Comparison of ENCODE assay signal across 9 cellular contexts in the genomic region with DNA sequence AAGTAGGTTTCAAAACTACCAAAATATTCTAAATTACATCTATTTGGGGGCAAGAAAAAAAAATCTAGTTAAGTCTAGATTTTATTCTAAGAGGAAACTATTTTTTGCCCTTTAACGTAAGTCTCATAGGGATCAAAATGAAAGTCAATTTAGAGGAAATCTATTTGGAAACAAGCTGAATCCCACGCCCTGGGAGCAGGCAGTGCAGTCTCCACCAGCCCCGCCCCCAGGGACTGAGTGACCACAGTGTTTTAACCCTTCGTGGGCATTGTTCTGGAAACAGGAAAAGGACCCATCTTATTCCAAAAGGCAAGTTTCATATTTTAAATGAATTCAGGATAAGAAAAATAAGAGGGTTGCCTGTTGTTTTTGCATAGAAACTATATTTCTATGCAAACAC.
DNase-seq lines count a peak whose midpoint lies in the region; ATAC-seq and TF ChIP-seq lines count a peak whose summit lies in the region.
"Had no signal": no experiment of that assay in that cellular context is flagged by ENCODE, and none has a peak within 500 bp of the region (broad histone marks: within the 10 kb centered on the region; RNA-seq: fewer than 3 reads in every experiment).

No MANE protein-coding gene starts in this region.

- no peak overlapping the region for H3K4me3 Mint-ChIP-seq in CD8-positive, alpha-beta memory T cell
- H3K4me3 Mint-ChIP-seq: activated naive CD8-positive, alpha-beta T cell treated with anti-CD3 and anti-CD28 coated beads, Interleukin-2, amount 10 ng/mL, durations not matched to agents 7 days and 5 days had no signal

- peak; percentile 75 for ATAC-seq in left lobe of liver
- no peak for ATAC-seq in foreskin keratinocyte
- ATAC-seq in GM19397 (IDR thresholded peaks at IDR 0.05; ENCODE audit: unreplicated experiment), result no peak
- ATAC-seq in HG02852 (IDR thresholded peaks at IDR 0.05; ENCODE audit: unreplicated experiment), result no peak

- TF ChIP-seq CTCF in testis (IDR thresholded peaks at IDR 0.05) (no peak), foreskin keratinocyte (conservative IDR thresholded peaks at IDR 0.05) (no peak)

- intact Hi-C loops in testis (cut with DNase I; ENCODE audit: low total_unique reads), result no loop called here

- no peaks in the 10 kb centered on the region for H3K36me3 ChIP-seq in testis (ENCODE audit: low read depth, missing control alignments)
- no peaks in the 10 kb centered on the region for H3K36me3 ChIP-seq in CD8-positive, alpha-beta memory T cell (ENCODE audit: insufficient read depth, low read length)

- H3K27me3 Mint-ChIP-seq in CD8-positive, alpha-beta memory T cell, result peaks cover 0 to 2% of the 10 kb centered on the region in 2 donors

- TF ChIP-seq POLR2A in testis (IDR thresholded peaks at IDR 0.05), result no peak

- H3K9me3 ChIP-seq in testis, result no peaks in the 10 kb centered on the region
- no peaks in the 10 kb centered on the region for H3K9me3 ChIP-seq in CD8-positive, alpha-beta memory T cell (ENCODE audit: low read length)

- CTCF ChIA-PET in CD8-positive, alpha-beta memory T cell (lab: Charles Lee), result no interaction called here

- no peaks in the 10 kb centered on the region for H3K4me1 Mint-ChIP-seq in CD8-positive, alpha-beta memory T cell
- H3K4me1 Mint-ChIP-seq: activated naive CD8-positive, alpha-beta T cell treated with anti-CD3 and anti-CD28 coated beads, Interleukin-2, amount 10 ng/mL, durations not matched to agents 7 days and 5 days had no signal

- H3K27ac ChIP-seq in testis (peak overlapping the region in 1 of 2 donors; percentile 15), foreskin keratinocyte (no peak overlapping the region)
- H3K27ac ChIP-seq in CD8-positive, alpha-beta memory T cell (ENCODE audit: low read depth, low read length), result no peak overlapping the region

- no peaks in the 10 kb centered on the region for H3K27me3 ChIP-seq in testis
- H3K27me3 ChIP-seq in foreskin keratinocyte, result no peaks in the 10 kb centered on the region
- no peaks in the 10 kb centered on the region for H3K27me3 ChIP-seq in CD8-positive, alpha-beta memory T cell (ENCODE audit: insufficient read depth, low read length, poor library complexity, severe bottlenecking)

- H3K4me1 ChIP-seq in testis (peaks cover 11% of the 10 kb centered on the region), foreskin keratinocyte (peaks cover 4% of the 10 kb centered on the region)
- no peaks in the 10 kb centered on the region for H3K4me1 ChIP-seq in CD8-positive, alpha-beta memory T cell (ENCODE audit: insufficient read depth, low read length)

- H3K9me3 Mint-ChIP-seq in CD8-positive, alpha-beta memory T cell, result peaks cover 0 to 3% (median 0%) of the 10 kb centered on the region in 5 donors
- H3K9me3 Mint-ChIP-seq: activated naive CD8-positive, alpha-beta T cell treated with anti-CD3 and anti-CD28 coated beads, Interleukin-2, amount 10 ng/mL, durations not matched to agents 7 days and 5 days had no signal

- no peak overlapping the region for H3K27ac Mint-ChIP-seq in CD8-positive, alpha-beta memory T cell
- H3K27ac Mint-ChIP-seq: activated naive CD8-positive, alpha-beta T cell treated with anti-CD3 and anti-CD28 coated beads, Interleukin-2, amount 10 ng/mL, durations not matched to agents 7 days and 5 days had no signal

- H3K4me3 ChIP-seq in testis, result no peak overlapping the region
- H3K4me3 ChIP-seq in CD8-positive, alpha-beta memory T cell (ENCODE audit: low read length), result no peak overlapping the region

- 21 to 39% methylated on average over 4 of the region's 4 CpGs for WGBS in testis, 2 donors

- POLR2A ChIA-PET in CD8-positive, alpha-beta memory T cell (lab: Charles Lee), result no interaction called here

- no peaks in the 10 kb centered on the region for H3K36me3 Mint-ChIP-seq in CD8-positive, alpha-beta memory T cell
- H3K36me3 Mint-ChIP-seq: activated naive CD8-positive, alpha-beta T cell treated with anti-CD3 and anti-CD28 coated beads, Interleukin-2, amount 10 ng/mL, durations not matched to agents 7 days and 5 days had no signal

- peak; percentile 83 for DNase-seq in LHCN-M2 (ENCODE audit: low read depth)
- DNase-seq in cerebellar cortex (ENCODE audit: low spot score), result peak; percentile 60
- DNase-seq in left lobe of liver (ENCODE audit: low spot score), result peak; percentile 86
- DNase-seq in testis, result peak; percentile 47
- DNase-seq in foreskin keratinocyte, result no peak
- no peak for DNase-seq in CD8-positive, alpha-beta memory T cell
- DNase-seq: activated naive CD8-positive, alpha-beta T cell treated with anti-CD3 and anti-CD28 coated beads, Interleukin-2, amount 10 ng/mL, durations not matched to agents 7 days and 5 days had no signal

Comparison
In these comparisons a context has a peak if more than half of its experiments do, and no peak if none do; other contexts are left out.
1. DNase-seq: peak in LHCN-M2 (single experiment), cerebellar cortex (single experiment), left lobe of liver (single experiment) and testis (single experiment); none in foreskin keratinocyte (0 of 2) and CD8-positive, alpha-beta memory T cell (0 of 5).